8 cellular contexts compared by ENCODE assay signal in the genomic region with DNA sequence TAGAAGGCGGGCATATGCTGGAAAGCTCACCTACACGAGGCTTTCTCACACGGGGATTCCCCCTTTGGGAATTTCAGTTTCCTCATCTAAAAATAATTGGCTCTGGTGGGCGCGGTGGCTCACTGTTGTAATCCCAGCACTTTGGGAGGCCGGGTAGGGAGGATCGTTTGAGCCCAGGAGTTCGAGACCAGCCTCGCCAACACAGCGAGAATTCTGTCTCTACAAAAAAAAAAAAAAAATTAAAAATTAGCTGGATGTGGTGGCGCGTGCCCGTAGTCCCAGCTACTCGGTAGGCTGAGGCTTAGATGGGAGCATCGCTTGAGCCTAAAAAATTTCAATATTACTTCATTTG.
DNase-seq lines count a peak whose midpoint lies in the region; ATAC-seq and TF ChIP-seq lines count a peak whose summit lies in the region.

No MANE protein-coding gene starts in this region.

- H3K36me3 Mint-ChIP-seq in effector memory CD8-positive, alpha-beta T cell (ENCODE audit: insufficient read depth): peaks cover 40% of the 10 kb centered on the region

- H3K4me3 ChIP-seq in GM08714 (ENCODE audit: low read length): peak overlapping the region; percentile 35; the same call in 1 of the 2 replicates
- H3K4me3 ChIP-seq in KMS-11 (IDR thresholded peaks at IDR 0.05; ENCODE audit: insufficient read depth, low read depth, low read length): no peak overlapping the region
- H3K4me3 ChIP-seq in neuron (ENCODE audit: low read length): peak overlapping the region; percentile 93

- no peaks in the 10 kb centered on the region for H4K20me1 ChIP-seq in KMS-11 (ENCODE audit: insufficient read depth)

- H3K36me3 ChIP-seq in KMS-11 (ENCODE audit: insufficient read depth) (peaks cover 5% of the 10 kb centered on the region; the same call in 1 of the 2 replicates), neuron (ENCODE audit: insufficient read depth, low read length) (peaks cover 18% of the 10 kb centered on the region)

- no peaks in the 10 kb centered on the region for H3K9me3 ChIP-seq in neuron (ENCODE audit: low read length)

- no peak for TF ChIP-seq CTCF in KMS-11 (conservative IDR thresholded peaks at IDR 0.05; ENCODE audit: low read depth, low read length)

- H3K27ac Mint-ChIP-seq in effector memory CD8-positive, alpha-beta T cell: peak overlapping the region; percentile 92 to 93

- no peaks in the 10 kb centered on the region for H3K27me3 Mint-ChIP-seq in effector memory CD8-positive, alpha-beta T cell

- H3K27me3 ChIP-seq in KMS-11 (ENCODE audit: insufficient read depth, low read depth) (no peaks in the 10 kb centered on the region), neuron (ENCODE audit: insufficient read depth, low read length) (no peaks in the 10 kb centered on the region)

- no peak for DNase-seq in effector memory CD8-positive, alpha-beta T cell
- DNase-seq in HuH-7 (ENCODE audit: low spot score): no peak
- no peak for DNase-seq in DMS 273 (lab: John Stamatoyannopoulos, UW; ENCODE audit: unreplicated experiment)

- peak overlapping the region; percentile 89 to 93 for H3K4me3 Mint-ChIP-seq in effector memory CD8-positive, alpha-beta T cell

- H3K79me2 ChIP-seq in KMS-11 (ENCODE audit: insufficient read depth, low read depth): peaks cover 44% of the 10 kb centered on the region

- H2AFZ ChIP-seq in KMS-11 (ENCODE audit: low read depth) (peak overlapping the region; percentile 92), neuron (ENCODE audit: low read depth, low read length) (peak overlapping the region; percentile 79)

- peaks cover 21% of the 10 kb centered on the region for H3K4me1 ChIP-seq in KMS-11 (ENCODE audit: low read depth, poor library complexity, severe bottlenecking)
- H3K4me1 ChIP-seq in neuron (ENCODE audit: insufficient read depth, low read length): peaks cover 2% of the 10 kb centered on the region

- no peak for ATAC-seq in effector memory CD8-positive, alpha-beta T cell (replicated peaks)
- ATAC-seq in HG03045 (IDR thresholded peaks at IDR 0.05; ENCODE audit: unreplicated experiment) (no peak), GM18868 (IDR thresholded peaks at IDR 0.05; ENCODE audit: unreplicated experiment) (no peak)

- H3K9ac ChIP-seq in KMS-11: no peak overlapping the region; the same call in 1 of the 2 replicates

- H3K27ac ChIP-seq in KMS-11: peak overlapping the region; percentile 63; the same call in 1 of the 2 replicates

- peak overlapping the region; percentile 9; the same call in 1 of the 2 replicates for H3K4me2 ChIP-seq in KMS-11

- peaks cover 0 to 6% of the 10 kb centered on the region in 2 donors for H3K9me3 Mint-ChIP-seq in effector memory CD8-positive, alpha-beta T cell

- H3K4me1 Mint-ChIP-seq in effector memory CD8-positive, alpha-beta T cell (ENCODE audit: low read depth in 2 of 2): peaks cover 20 to 28% of the 10 kb centered on the region in 2 donors
